ENCODE assay signal across 16 cellular contexts in the genomic region with DNA sequence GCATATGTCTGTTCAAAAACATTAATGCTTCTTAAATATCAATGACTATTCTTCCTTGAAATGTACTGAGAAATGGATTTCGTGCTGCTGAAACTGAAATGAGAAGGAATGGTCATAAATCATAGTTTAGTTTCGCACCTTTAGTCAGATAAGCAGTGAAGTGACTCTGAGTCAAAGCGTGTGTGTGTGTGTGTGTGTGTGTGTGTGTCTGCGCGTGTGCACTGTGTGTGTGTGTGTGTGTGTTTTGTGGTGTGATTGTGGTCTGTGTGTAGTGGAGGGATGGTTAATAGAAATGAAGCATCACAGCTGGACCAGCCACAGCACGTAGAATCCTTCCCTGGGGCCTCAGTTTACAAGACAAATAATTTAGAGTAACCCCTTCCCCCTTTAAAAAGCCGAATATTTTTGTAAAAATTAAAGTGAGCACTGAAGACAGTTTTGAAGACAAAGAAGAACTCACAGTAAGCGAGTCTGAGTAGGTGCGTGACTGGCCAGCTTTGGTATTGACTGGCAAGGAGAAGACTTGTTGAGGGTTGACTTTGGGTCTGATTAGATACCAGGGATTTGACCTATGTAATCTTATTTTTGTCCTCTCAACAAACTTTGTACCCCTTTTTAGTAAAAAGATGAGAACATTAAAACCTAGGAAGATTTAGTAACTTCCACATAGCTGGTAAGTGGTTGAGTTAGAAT. TPM values are rescaled to one million over a fixed set of nuclear protein-coding genes. Genes with fewer than 3 reads are reported as not detected.
A peak's percentile ranks its signal among the peaks of the same experiment; 100 is the strongest.
DNase-seq lines count a peak whose midpoint lies in the region; ATAC-seq and TF ChIP-seq lines count a peak whose summit lies in the region.
"Had no signal": no experiment of that assay in that cellular context is flagged by ENCODE, and none has a peak within 500 bp of the region (broad histone marks: within the 10 kb centered on the region; RNA-seq: fewer than 3 reads in every experiment).

No MANE protein-coding gene starts in this region.

- H3K27ac Mint-ChIP-seq in Caco-2 (ENCODE audit: unreplicated experiment) (peak overlapping the region; percentile 96), nephron (peak overlapping the region in 2 of 3 experiments; percentile 51 to 72)
- H3K27ac Mint-ChIP-seq: activated CD4-positive, alpha-beta memory T cell treated with anti-CD3 and anti-CD28 coated beads, Interleukin-2, amount 10 ng/mL, durations not matched to agents 7 days and 5 days had no signal

- peaks cover 97% of the 10 kb centered on the region for H3K4me1 ChIP-seq in Caco-2
- H3K4me1 ChIP-seq in Panc1 (ENCODE audit: control insufficient read depth, insufficient read depth, low read length), result peaks cover 35% of the 10 kb centered on the region

- H3K27ac ChIP-seq in Panc1 (ENCODE audit: low read length) (peak overlapping the region; percentile 77), dorsolateral prefrontal cortex (peak overlapping the region in 58 of 59 donors; percentile 7 to 99 (median 91))
- H3K27ac ChIP-seq: neutrophil had no signal

- no peaks in the 10 kb centered on the region for H3K9me3 Mint-ChIP-seq in Caco-2 (ENCODE audit: unreplicated experiment)
- no peaks in the 10 kb centered on the region for H3K9me3 Mint-ChIP-seq in nephron
- H3K9me3 Mint-ChIP-seq: activated CD4-positive, alpha-beta memory T cell treated with anti-CD3 and anti-CD28 coated beads, Interleukin-2, amount 10 ng/mL, durations not matched to agents 7 days and 5 days; central memory CD8-positive, alpha-beta T cell had no signal

- POLR2A ChIA-PET in Caco-2 (lab: Charles Lee), result interaction anchor here (0.9 to 1.7 kb wide), 2 partner anchors 23 to 25 kb away, joined by 3 to 13 read pairs; no protein-coding TSS in a partner anchor
- POLR2A ChIA-PET in Panc1 (lab: Charles Lee), result no interaction called here

- intact Hi-C loops in Caco-2 (cut with micrococcal nuclease; ENCODE audit: unreplicated experiment), result loop anchor here (1.0 kb wide), 3 partner anchors 21 to 117 kb away; no protein-coding TSS in a partner anchor
- intact Hi-C loops in Panc1 (cut with micrococcal nuclease; ENCODE audit: unreplicated experiment), result no loop called here
- intact Hi-C loops in dorsolateral prefrontal cortex (cut with DNase I), result no loop called here

- CTCF ChIA-PET in Caco-2 (lab: Charles Lee), result interaction anchor here (1.3 kb wide), 1 partner anchor 18 kb away, joined by 3 read pairs; no protein-coding TSS in a partner anchor
- CTCF ChIA-PET in Panc1 (lab: Charles Lee), result interaction anchor here (1.3 kb wide), 1 partner anchor 21 kb away, joined by 5 read pairs; no protein-coding TSS in a partner anchor

- H3K4me3 Mint-ChIP-seq in Caco-2 (ENCODE audit: unreplicated experiment) (peak overlapping the region; percentile 65), nephron (no peak overlapping the region)
- H3K4me3 Mint-ChIP-seq: activated CD4-positive, alpha-beta memory T cell treated with anti-CD3 and anti-CD28 coated beads, Interleukin-2, amount 10 ng/mL, durations not matched to agents 7 days and 5 days; central memory CD8-positive, alpha-beta T cell had no signal

- H3K4me3 ChIP-seq in Caco-2 (ENCODE audit: low read depth, low read length), result no peak overlapping the region
- peak overlapping the region in 1 of 2 experiments; percentile 17; a peak in 1 of 4 replicates for H3K4me3 ChIP-seq in Panc1 (ENCODE audit: low read depth in 2 of 2, low read length in 2 of 2)
- peak overlapping the region in 2 of 59 donors; percentile 0 to 2 for H3K4me3 ChIP-seq in dorsolateral prefrontal cortex

- in situ Hi-C loops in Panc1 (cut with HindIII; ENCODE audit: low pct_unique_long_range_greater_than_20kb, low sequenced_read_pairs), result no loop called here

- H3K4me1 Mint-ChIP-seq in Caco-2 (ENCODE audit: low read depth, unreplicated experiment) (peaks cover 71% of the 10 kb centered on the region), nephron (peaks cover 28% of the 10 kb centered on the region)
- H3K4me1 Mint-ChIP-seq: activated CD4-positive, alpha-beta memory T cell treated with anti-CD3 and anti-CD28 coated beads, Interleukin-2, amount 10 ng/mL, durations not matched to agents 7 days and 5 days; central memory CD8-positive, alpha-beta T cell had no signal

- H3K9me3 ChIP-seq in Caco-2, result no peaks in the 10 kb centered on the region
- no peaks in the 10 kb centered on the region for H3K9me3 ChIP-seq in Panc1 (ENCODE audit: control insufficient read depth, insufficient read depth, low read depth, low read length)
- H3K9me3 ChIP-seq: neutrophil had no signal

- H3K27me3 ChIP-seq in Caco-2 (replicated peaks; ENCODE audit: control insufficient read depth, insufficient read depth, low read length), result no peaks in the 10 kb centered on the region
- no peaks in the 10 kb centered on the region for H3K27me3 ChIP-seq in Panc1 (ENCODE audit: control insufficient read depth, insufficient read depth, low read length)
- no peaks in the 10 kb centered on the region for H3K27me3 ChIP-seq in dorsolateral prefrontal cortex
- H3K27me3 ChIP-seq: neutrophil had no signal

- H3K27me3 Mint-ChIP-seq in Caco-2 (ENCODE audit: insufficient read depth, unreplicated experiment) (no peaks in the 10 kb centered on the region), nephron (ENCODE audit: low read depth) (peaks cover 3% of the 10 kb centered on the region)

- H3K36me3 Mint-ChIP-seq in Caco-2 (ENCODE audit: insufficient read depth, unreplicated experiment), result peaks cover 21% of the 10 kb centered on the region
- no peaks in the 10 kb centered on the region for H3K36me3 Mint-ChIP-seq in nephron (ENCODE audit: low read depth)

- BruUV-seq in Caco-2 (replicated peaks; lab: Mats Ljungman, UMichigan), result no TSS peak
- no TSS peak for BruUV-seq in Panc1 (replicated peaks; lab: Mats Ljungman, UMichigan)

- TF ChIP-seq CTCF in Caco-2 (IDR thresholded peaks at IDR 0.05; ENCODE audit: insufficient read depth in 1 of 2, low read depth in 1 of 2, low read length in 1 of 2, severe bottlenecking in 1 of 2, unreplicated experiment in 1 of 2) (no peak), Panc1 (IDR thresholded peaks at IDR 0.05) (no peak), dorsolateral prefrontal cortex (IDR thresholded peaks at IDR 0.05 in 54 of 56, conservative IDR thresholded peaks at IDR 0.05 in 2 of 56; ENCODE audit: low read depth in 1 of 56, partially characterized antibody in 56 of 56) (no peak), nephron (IDR thresholded peaks at IDR 0.05; ENCODE audit: unreplicated experiment in 3 of 3) (no peak)

- DNase-seq in Caco-2 (no peak), Panc1 (ENCODE audit: low read depth, low spot score) (no peak), dorsolateral prefrontal cortex (no peak), iPS-NIHi11 (ENCODE audit: low spot score) (no peak), dedifferentiated amniotic fluid mesenchymal stem cell (ENCODE audit: extremely low spot score) (no peak)
- DNase-seq: activated CD4-positive, alpha-beta memory T cell treated with anti-CD3 and anti-CD28 coated beads, Interleukin-2, amount 10 ng/mL, durations not matched to agents 7 days and 5 days; DMS79 treated with DMSO at 0.1 percent for 48 hours; Karpas-422; OCI-M1; stimulated activated CD4-positive, alpha-beta T cell treated with anti-CD3 and anti-CD28 coated beads, Interleukin-15, amount 100 ng/mL, for 24 hours; stimulated activated CD8-positive, alpha-beta memory T cell treated with anti-CD3 and anti-CD28 coated beads, Interleukin-4, amount 100 ng/mL, for 48 hours had no signal

- ATAC-seq in Panc1, result peak; percentile 45; the same call in 1 of the 2 replicates
- ATAC-seq in GM19463 (IDR thresholded peaks at IDR 0.05; ENCODE audit: unreplicated experiment), result no peak
- no peak for ATAC-seq in HG02852 (IDR thresholded peaks at IDR 0.05; ENCODE audit: unreplicated experiment)

- H3K36me3 ChIP-seq in Caco-2 (ENCODE audit: control insufficient read depth, insufficient read depth, low read length) (no peaks in the 10 kb centered on the region), Panc1 (ENCODE audit: control insufficient read depth, insufficient read depth, low read length) (no peaks in the 10 kb centered on the region)
- H3K36me3 ChIP-seq: neutrophil had no signal

RNA-seq across cellular contexts. Expression of a gene that starts 53.0 kb away (rescaled TPM):
- total RNA-seq in Caco-2 (2022) (3.0 and 3.4 TPM in 2 replicates), Panc1 (2021; ENCODE audit: unreplicated experiment) (1.2 TPM), dorsolateral prefrontal cortex (100 to 1,000 TPM in 47 of 120 experiments, 10 to 100 TPM in 73; 43.3 to 151 (median 93.9) TPM)
- polyA plus RNA-seq in Panc1 (2012; ENCODE audit: insufficient read length), result 0.94 TPM

Comparison
In these comparisons a context has a peak if more than half of its experiments do, and no peak if none do; other contexts are left out.
1. RNA of a gene that starts 53.0 kb away (total RNA-seq): 43.3 to 151 TPM in dorsolateral prefrontal cortex; 3.0 to 3.4 TPM in Caco-2 and 1.2 TPM in Panc1 (single experiment); every median in the first group is over 10 times any median in the second.